ENCODE assay signal across 6 cellular contexts in genomic region chr10:129629911-129630310, GRCh38.
"Had no signal": no experiment of that assay in that cellular context is flagged by ENCODE, and none has a peak within 500 bp of the region (broad histone marks: within the 10 kb centered on the region; RNA-seq: fewer than 3 reads in every experiment).

No MANE protein-coding gene starts in this region.

- DNase-seq: GM23248, GOT3, H7, IMR-90 had no signal

- H3K27ac ChIP-seq: GM23248 had no signal

- H3K4me3 ChIP-seq: GM23248, HAP-1 had no signal

- H3K36me3 ChIP-seq: HAP-1 had no signal

- H3K4me1 ChIP-seq: HAP-1 had no signal

- H3K9me3 ChIP-seq: HAP-1 had no signal

- ATAC-seq: HCT116 had no signal
